ENCODE assay signal across 13 cellular contexts in the genomic region with DNA sequence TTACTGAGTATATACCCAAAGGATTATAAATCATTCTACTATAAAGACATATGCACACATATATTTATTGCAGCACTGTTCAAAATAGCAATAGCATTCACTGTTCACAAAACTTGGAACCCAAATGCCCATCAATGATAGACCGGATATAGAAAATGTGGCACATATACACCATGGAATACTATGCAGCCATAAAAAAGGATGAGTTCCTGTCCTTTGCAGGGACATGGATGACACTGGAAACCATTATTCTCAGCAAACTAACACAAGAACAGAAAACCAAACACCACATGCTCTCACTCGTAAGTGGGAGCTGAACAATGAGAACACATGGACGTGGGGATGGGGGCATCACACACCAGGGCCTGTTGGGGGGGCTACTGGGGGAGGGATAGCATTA. TPM values are rescaled to one million over a fixed set of nuclear protein-coding genes. Genes with fewer than 3 reads are reported as not detected.
"Had no signal": no experiment of that assay in that cellular context is flagged by ENCODE, and none has a peak within 500 bp of the region (broad histone marks: within the 10 kb centered on the region; RNA-seq: fewer than 3 reads in every experiment).

No MANE protein-coding gene starts in this region.

RNA-seq across cellular contexts. Expression of a gene that starts 40.9 kb away (rescaled TPM):
- total RNA-seq: activated B cell treated with CpG ODN at 0.5 μM for 24 hours; activated CD4-positive, alpha-beta memory T cell treated with anti-CD3 and anti-CD28 coated beads for 36 hours; activated CD4-positive, alpha-beta memory T cell treated with anti-CD3 and anti-CD28 coated beads, Interleukin-2, amount 10 ng/mL, durations not matched to agents 7 days and 5 days; activated CD4-positive, alpha-beta T cell treated with anti-CD3 and anti-CD28 coated beads for 36 hours; activated CD4-positive, alpha-beta T cell treated with anti-CD3 and anti-CD28 coated beads, Interleukin-2, amount 10 ng/mL, durations not matched to agents 24 days and 14 days; activated CD4-positive, alpha-beta T cell treated with anti-CD3 and anti-CD28 coated beads, Interleukin-2, amount 10 ng/mL, durations not matched to agents 7 days and 5 days; activated CD8-positive, alpha-beta memory T cell treated with anti-CD3 and anti-CD28 coated beads for 36 hours; activated CD8-positive, alpha-beta memory T cell treated with anti-CD3 and anti-CD28 coated beads, Interleukin-2, amount 10 ng/mL, durations not matched to agents 7 days and 5 days; activated CD8-positive, alpha-beta T cell treated with anti-CD3 and anti-CD28 coated beads for 36 hours; activated CD8-positive, alpha-beta T cell treated with anti-CD3 and anti-CD28 coated beads, Interleukin-2, amount 10 ng/mL, durations not matched to agents 7 days and 5 days; T-helper 1 cell treated with Interleukin-12 subunit alpha and Interleukin-12 subunit beta and Interleukin-4 antibody, amounts not matched to agents 30 ng/mL and 1 ng/mL, for 36 hours; T-helper 2 cell treated with Interferon-gamma antibody and Interleukin-4, amounts not matched to agents 100 ng/mL and 5 ng/mL, for 36 hours; WTC11 had no signal
